ENCODE assay signal across 11 cellular contexts in the genomic region with DNA sequence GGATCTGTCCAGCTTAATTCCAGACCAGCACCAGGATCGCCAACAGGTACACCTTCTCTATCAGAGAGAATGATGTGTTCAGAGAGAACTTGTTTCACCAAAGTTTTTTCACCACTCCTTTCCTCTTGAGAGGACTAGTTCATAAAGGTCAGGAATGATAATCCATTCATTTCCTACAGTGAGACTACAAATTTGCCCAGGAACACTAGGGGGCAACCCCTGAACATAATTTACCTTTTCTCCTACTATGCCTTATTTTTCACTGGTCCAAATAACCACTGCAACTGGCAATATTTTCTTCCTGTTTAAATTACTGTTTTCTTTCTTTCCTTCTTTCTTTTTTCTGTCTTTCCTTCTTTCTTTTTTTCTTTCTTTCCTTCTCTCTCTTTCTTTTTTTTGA. TPM values are rescaled to one million over a fixed set of nuclear protein-coding genes. Genes with fewer than 3 reads are reported as not detected.
DNase-seq lines count a peak whose midpoint lies in the region; ATAC-seq, FAIRE-seq and TF ChIP-seq lines count a peak whose summit lies in the region.
"Had no signal": no experiment of that assay in that cellular context is flagged by ENCODE, and none has a peak within 500 bp of the region (broad histone marks: within the 10 kb centered on the region; RNA-seq: fewer than 3 reads in every experiment).

No MANE protein-coding gene starts in this region.

- intact Hi-C loops in left colon (cut with DNase I, micrococcal nuclease): no loop called here

- POLR2A ChIA-PET in HEK293T (lab: Yijun Ruan, JAX): no interaction called here

- H3K4me3 ChIP-seq in AG09309 (ENCODE audit: control insufficient read depth, low read depth, low read length): no peak overlapping the region
- no peak overlapping the region for H3K4me3 ChIP-seq in H7 (ENCODE audit: insufficient read depth, low read depth, low read length)
- H3K4me3 ChIP-seq: HAP-1, prostate gland had no signal

- no peak for ATAC-seq in left colon

- in situ Hi-C loops in SK-MEL-5 (cut with HindIII; ENCODE audit: low pct_unique_long_range_greater_than_20kb, low sequenced_read_pairs): no loop called here

- DNase-seq in AG09309 (ENCODE audit: low read depth) (no peak), GM12892 (ENCODE audit: insufficient read length) (no peak), SK-MEL-5 (ENCODE audit: low read depth, low spot score) (peak; percentile 40), left colon (no peak), H7 (no peak), NCI-H1436 (lab: John Stamatoyannopoulos, UW) (no peak), HEK293T (ENCODE audit: extremely low spot score) (no peak)
- DNase-seq: activated effector memory CD4-positive, alpha-beta T cell treated with anti-CD3 and anti-CD28 coated beads, Interleukin-2, amount 50 U/mL, for 16 hours had no signal

- no peaks in the 10 kb centered on the region for H3K27me3 ChIP-seq in H7 (ENCODE audit: control insufficient read depth, insufficient read depth, low read length)

- TF ChIP-seq CTCF in AG09309 (IDR thresholded peaks at IDR 0.05; ENCODE audit: control insufficient read depth, insufficient read depth, low read depth, low read length, missing control alignments): peak; percentile 48

- no peaks in the 10 kb centered on the region for H3K36me3 ChIP-seq in H7 (replicated peaks; ENCODE audit: control insufficient read depth, insufficient read depth, low read length)
- H3K36me3 ChIP-seq: HAP-1, prostate gland had no signal

- FAIRE-seq in GM12892 (lab: Jason Lieb, UNC): peak; percentile 54
- peak; percentile 94 for FAIRE-seq in islet of Langerhans (lab: Jason Lieb, UNC)

- TF ChIP-seq POLR2A in GM12892 (IDR thresholded peaks at IDR 0.05; ENCODE audit: low read depth, low read length): no peak

- CTCF ChIA-PET in HEK293T (lab: Yijun Ruan, JAX): interaction anchor here (0.7 to 1.7 kb wide), 3 partner anchors 8 to 40 kb away, joined by 3 to 4 read pairs (median 3); no protein-coding TSS in a partner anchor

TF ChIP-seq in HEK293T, 16 proteins besides CTCF, POLR2A, EP300 and RAD21:
- TF ChIP-seq L3MBTL2 (conservative IDR thresholded peaks at IDR 0.05) (no peak), LEF1 (IDR thresholded peaks at IDR 0.05; ENCODE audit: borderline replicate concordance) (no peak), NFRKB (IDR thresholded peaks at IDR 0.05) (no peak), HDGF (IDR thresholded peaks at IDR 0.05; ENCODE audit: borderline replicate concordance) (no peak), ZNF384 (IDR thresholded peaks at IDR 0.05) (no peak), FOXA1 (IDR thresholded peaks at IDR 0.05) (no peak), ELF4 (IDR thresholded peaks at IDR 0.05) (no peak)

RNA-seq across cellular contexts. Expression of a gene that starts 22.5 kb away (rescaled TPM):
- polyA plus RNA-seq in GM12892 (2012; ENCODE audit: missing spikeins): 0.45 TPM
- 6.7 and 8.5 TPM in 2 replicates for total RNA-seq in SK-MEL-5 (2014; rRNA removed; shearing (Covaris generic))
- 10.0 and 14.2 TPM in 2 replicates for polyA plus RNA-seq in SK-MEL-5 (2015; cell fraction: cytosol; rRNA removed)
- 1.4 and 3.7 TPM in 2 replicates for polyA plus RNA-seq in SK-MEL-5 (2015; cell fraction: nucleus; rRNA removed)
- 10 to 100 TPM in 1 of 2 donors, 1 to 10 TPM in 1; 4.6 to 22.4 TPM for total RNA-seq in left colon
- 93.4 and 179 TPM in 2 replicates for total RNA-seq in H7 (2014; rRNA removed; shearing (Covaris generic))

RNA-seq across cellular contexts. Expression of a gene that starts 38.2 kb away (rescaled TPM):
- polyA plus RNA-seq in GM12892 (2012; ENCODE audit: missing spikeins): not detected
- not detected in 2 replicates for total RNA-seq in SK-MEL-5 (2014; rRNA removed; shearing (Covaris generic))
- polyA plus RNA-seq in SK-MEL-5 (2015; cell fraction: cytosol; rRNA removed): 0.05 and 0.06 TPM in 2 replicates
- polyA plus RNA-seq in SK-MEL-5 (2015; cell fraction: nucleus; rRNA removed): not detected in 2 replicates
- not detected for total RNA-seq in left colon
- 12.0 and 29.4 TPM in 2 replicates for total RNA-seq in H7 (2014; rRNA removed; shearing (Covaris generic))
- total RNA-seq: prostate gland had no signal

RNA-seq across cellular contexts. Expression of a gene that starts 58.9 kb away (rescaled TPM):
- not detected for polyA plus RNA-seq in GM12892 (2012; ENCODE audit: missing spikeins)
- total RNA-seq in SK-MEL-5 (2014; rRNA removed; shearing (Covaris generic)): not detected in 2 replicates
- polyA plus RNA-seq in SK-MEL-5 (2015; cell fraction: cytosol; rRNA removed): 0.10 TPM in 1 of 2 replicates, not detected in the other
- not detected in 2 replicates for polyA plus RNA-seq in SK-MEL-5 (2015; cell fraction: nucleus; rRNA removed)
- total RNA-seq in left colon: under 1 TPM in 1 of 2 donors, not detected in 1; 0.14 TPM
- total RNA-seq in H7 (2014; rRNA removed; shearing (Covaris generic)): 0.17 and 0.67 TPM in 2 replicates

Comparison
In these comparisons a context has a peak if more than half of its experiments do, and no peak if none do; other contexts are left out.
1. RNA of a gene that starts 38.2 kb away (total RNA-seq): 12.0 to 29.4 TPM in H7; not detected in SK-MEL-5 and not detected in left colon; every median in the first group is over 10 times any median in the second.